In genomic region chr6:126721581-126722145, GRCh38 we compare ENCODE assay signal across 15 cellular contexts.
DNase-seq lines count a peak whose midpoint lies in the region; ATAC-seq and TF ChIP-seq lines count a peak whose summit lies in the region.
"Had no signal": no experiment of that assay in that cellular context is flagged by ENCODE, and none has a peak within 500 bp of the region (broad histone marks: within the 10 kb centered on the region; RNA-seq: fewer than 3 reads in every experiment).

No MANE protein-coding gene starts in this region.

- H3K36me3 ChIP-seq in mammary epithelial cell (ENCODE audit: insufficient read depth, low read length) = no peaks in the 10 kb centered on the region
- H3K36me3 ChIP-seq in kidney epithelial cell (ENCODE audit: control insufficient read depth, insufficient read depth, low read length) = no peaks in the 10 kb centered on the region
- H3K36me3 ChIP-seq: uterus had no signal

- H3K27me3 ChIP-seq in mammary epithelial cell (ENCODE audit: insufficient read depth, low read length) (no peaks in the 10 kb centered on the region), kidney epithelial cell (ENCODE audit: control insufficient read depth, insufficient read depth, low read length) (no peaks in the 10 kb centered on the region)
- H3K27me3 ChIP-seq: uterus had no signal

- H3K27ac ChIP-seq in mammary epithelial cell (ENCODE audit: insufficient read depth, low read depth, low read length) = peak overlapping the region; percentile 15
- H3K27ac ChIP-seq: C4-2B, dorsolateral prefrontal cortex, uterus had no signal

- no peaks in the 10 kb centered on the region for H4K20me1 ChIP-seq in mammary epithelial cell (ENCODE audit: insufficient read depth, low read length)

- no peaks in the 10 kb centered on the region for H3K9me3 ChIP-seq in mammary epithelial cell (replicated peaks; ENCODE audit: insufficient read depth, low read length)
- H3K9me3 ChIP-seq: uterus had no signal

- CTCF ChIA-PET in mammary epithelial cell (lab: Charles Lee; ENCODE audit: low non-redundant PET) = no interaction called here

- dilution Hi-C loops in mammary epithelial cell (cut with HindIII; ENCODE audit: low sequenced_read_pairs) = no loop called here

- no peak overlapping the region for H3K4me3 ChIP-seq in mammary epithelial cell (replicated peaks in 1 of 3; ENCODE audit: insufficient read depth in 1 of 3, low read depth in 2 of 3, low read length in 3 of 3)
- H3K4me3 ChIP-seq in kidney epithelial cell (ENCODE audit: low read depth, low read length) = no peak overlapping the region
- H3K4me3 ChIP-seq: dorsolateral prefrontal cortex, uterus had no signal

- H3K4me1 ChIP-seq in mammary epithelial cell (ENCODE audit: insufficient read depth, low read length) = peaks cover 7% of the 10 kb centered on the region
- H3K4me1 ChIP-seq: uterus had no signal

- no peak overlapping the region for H3K4me2 ChIP-seq in mammary epithelial cell (ENCODE audit: insufficient read depth, low read depth, low read length)

- ATAC-seq in GM21528 (IDR thresholded peaks at IDR 0.05; ENCODE audit: low FRiP score, unreplicated experiment) (no peak), left ventricle myocardium superior (no peak), GM19463 (IDR thresholded peaks at IDR 0.05; ENCODE audit: unreplicated experiment) (no peak)
- ATAC-seq: activated CD8-positive, alpha-beta T cell treated with anti-CD3 and anti-CD28 coated beads for 36 hours had no signal

- DNase-seq in AG08396 (ENCODE audit: low spot score) = peak; percentile 47
- peak; percentile 92 for DNase-seq in HT1080 (ENCODE audit: low read depth)
- DNase-seq in mammary epithelial cell = peak; percentile 76
- DNase-seq in kidney epithelial cell (ENCODE audit: low read depth) = peak; percentile 74
- no peak for DNase-seq in activated effector memory CD4-positive, alpha-beta T cell treated with anti-CD3 and anti-CD28 coated beads, Interleukin-2, amount 50 U/mL, for 16 hours
- no peak for DNase-seq in left ventricle myocardium superior
- DNase-seq: activated CD8-positive, alpha-beta T cell treated with anti-CD3 and anti-CD28 coated beads for 36 hours; activated naive CD4-positive, alpha-beta T cell treated with anti-CD3 and anti-CD28 coated beads, Interleukin-2, amount 10 ng/mL, durations not matched to agents 7 days and 5 days; dorsolateral prefrontal cortex; naive B cell; NCI-H1694; uterus had no signal

- H3K79me2 ChIP-seq in mammary epithelial cell (ENCODE audit: insufficient read depth, low read length) = no peaks in the 10 kb centered on the region

- in situ Hi-C loops in mammary epithelial cell (cut with MboI; ENCODE audit: low sequenced_read_pairs in 2 of 2) = no loop called here

- WGBS in mammary epithelial cell (ENCODE audit: low coverage, missing lambda C conversion rate) = 0% methylated on average over 1 of the region's 1 CpG

- intact Hi-C loops in mammary epithelial cell (cut with micrococcal nuclease) = no loop called here
- intact Hi-C loops in left ventricle myocardium superior (cut with micrococcal nuclease) = no loop called here

- H3K9ac ChIP-seq in mammary epithelial cell (ENCODE audit: insufficient read depth, low read length) = no peak overlapping the region

- no TSS peak for BruUV-seq in mammary epithelial cell (replicated peaks; lab: Mats Ljungman, UMichigan)

- H2AFZ ChIP-seq in mammary epithelial cell (ENCODE audit: low read depth, low read length) = no peak overlapping the region

- TF ChIP-seq CTCF in mammary epithelial cell (conservative IDR thresholded peaks at IDR 0.05 in 1 of 2, IDR thresholded peaks at IDR 0.05 in 1 of 2; ENCODE audit: extremely low read depth in 1 of 2, insufficient read depth in 1 of 2, low read depth in 1 of 2, low read length in 2 of 2) = no peak
- no peak for TF ChIP-seq CTCF in kidney epithelial cell (IDR thresholded peaks at IDR 0.05; ENCODE audit: insufficient read depth, low read length, poor library complexity, severe bottlenecking)

Comparison
In these comparisons a context has a peak if more than half of its experiments do, and no peak if none do; other contexts are left out.
1. DNase-seq: peak in AG08396 (single experiment), HT1080 (single experiment), mammary epithelial cell (single experiment) and kidney epithelial cell (single experiment); none in activated effector memory CD4-positive, alpha-beta T cell treated with anti-CD3 and anti-CD28 coated beads, Interleukin-2, amount 50 U/mL, for 16 hours (single experiment) and left ventricle myocardium superior (single experiment).